Comparison of ENCODE assay signal across 14 cellular contexts in genomic region chr3:65914740-65915366, GRCh38.
DNase-seq lines count a peak whose midpoint lies in the region; ATAC-seq and TF ChIP-seq lines count a peak whose summit lies in the region.
"Had no signal": no experiment of that assay in that cellular context is flagged by ENCODE, and none has a peak within 500 bp of the region (broad histone marks: within the 10 kb centered on the region; RNA-seq: fewer than 3 reads in every experiment).

No MANE protein-coding gene starts in this region.

- TF ChIP-seq CTCF in endodermal cell (conservative IDR thresholded peaks at IDR 0.05) (peak; percentile 27), hepatocyte (IDR thresholded peaks at IDR 0.05; ENCODE audit: poor library complexity) (no peak)

- H4K20me1 ChIP-seq in hepatocyte (ENCODE audit: insufficient read depth, poor library complexity, severe bottlenecking), result no peaks in the 10 kb centered on the region

- no peak overlapping the region for H2AFZ ChIP-seq in hepatocyte
- H2AFZ ChIP-seq: parathyroid adenoma had no signal

- H3K9me2 ChIP-seq in hepatocyte (replicated peaks; ENCODE audit: insufficient read depth), result no peaks in the 10 kb centered on the region

- 96 to 100% methylated on average over 2 to 3 of the region's 3 CpGs for WGBS in endodermal cell (ENCODE audit: insufficient coverage in 1 of 2, insufficient read length in 1 of 2), 2 experiments
- WGBS in hepatocyte (ENCODE audit: low lambda C conversion rate, missing lambda C conversion rate), result 91% methylated on average over 3 of the region's 3 CpGs

- H3K79me2 ChIP-seq in hepatocyte, result peaks cover 90% of the 10 kb centered on the region

- peaks cover 24% of the 10 kb centered on the region for H3K9me3 Mint-ChIP-seq in endodermal cell
- H3K9me3 Mint-ChIP-seq: activated CD4-positive, alpha-beta T cell treated with anti-CD3 and anti-CD28 coated beads, Interleukin-2, amount 10 ng/mL, durations not matched to agents 7 days and 5 days had no signal

- peaks cover 16% of the 10 kb centered on the region for H3K4me1 Mint-ChIP-seq in endodermal cell
- H3K4me1 Mint-ChIP-seq: activated CD4-positive, alpha-beta T cell treated with anti-CD3 and anti-CD28 coated beads, Interleukin-2, amount 10 ng/mL, durations not matched to agents 7 days and 5 days had no signal

- DNase-seq in NCI-H748 (lab: John Stamatoyannopoulos, UW; ENCODE audit: unreplicated experiment) (peak; percentile 8), NCI-H748 treated with DMSO at 0.1 percent for 48 hours (lab: John Stamatoyannopoulos, UW) (no peak), NCI-H82 treated with DMSO at 0.1 percent for 48 hours (lab: John Stamatoyannopoulos, UW; ENCODE audit: unreplicated experiment) (peak; percentile 36), endodermal cell (no peak), hepatocyte (ENCODE audit: low spot score) (no peak)
- DNase-seq: activated CD4-positive, alpha-beta T cell treated with anti-CD3 and anti-CD28 coated beads, Interleukin-2, amount 10 ng/mL, durations not matched to agents 7 days and 5 days; NCI-H2029 treated with DMSO at 0.1 percent for 48 hours; Right ventricle myocardium superior had no signal

- peaks cover 13% of the 10 kb centered on the region for H3K9me3 ChIP-seq in endodermal cell (ENCODE audit: control insufficient read depth, low read length)
- H3K9me3 ChIP-seq in subcutaneous abdominal adipose tissue (ENCODE audit: control insufficient read depth in 5 of 5, low read length in 5 of 5), result peaks cover 0 to 6% (median 0%) of the 10 kb centered on the region in 5 donors
- no peaks in the 10 kb centered on the region for H3K9me3 ChIP-seq in hepatocyte (ENCODE audit: low read depth)

- H3K4me3 ChIP-seq in endodermal cell (ENCODE audit: low read length) (no peak overlapping the region), subcutaneous abdominal adipose tissue (ENCODE audit: low read depth in 1 of 5, low read length in 5 of 5) (no peak overlapping the region), hepatocyte (no peak overlapping the region)
- H3K4me3 ChIP-seq: tibial nerve had no signal

- H3K36me3 Mint-ChIP-seq in endodermal cell (ENCODE audit: low read depth), result peaks cover 11% of the 10 kb centered on the region
- H3K36me3 Mint-ChIP-seq: activated naive CD8-positive, alpha-beta T cell had no signal

- H3K36me3 ChIP-seq in endodermal cell (ENCODE audit: control insufficient read depth, insufficient read depth, low read length) (no peaks in the 10 kb centered on the region), subcutaneous abdominal adipose tissue (ENCODE audit: control insufficient read depth in 5 of 5, insufficient read depth in 5 of 5, low read length in 5 of 5) (no peaks in the 10 kb centered on the region), hepatocyte (replicated peaks; ENCODE audit: insufficient read depth, low read depth) (no peaks in the 10 kb centered on the region)
- H3K36me3 ChIP-seq: tibial nerve had no signal

- H3K4me2 ChIP-seq in hepatocyte, result no peak overlapping the region

- no peaks in the 10 kb centered on the region for H3K27me3 ChIP-seq in endodermal cell (ENCODE audit: control insufficient read depth, insufficient read depth, low read length, poor library complexity, severe bottlenecking)
- H3K27me3 ChIP-seq in subcutaneous abdominal adipose tissue (ENCODE audit: control insufficient read depth in 5 of 5, insufficient read depth in 4 of 5, low read length in 5 of 5), result no peaks in the 10 kb centered on the region
- H3K27me3 ChIP-seq in hepatocyte, result no peaks in the 10 kb centered on the region
- H3K27me3 ChIP-seq: tibial nerve had no signal

- H3K4me1 ChIP-seq in endodermal cell (ENCODE audit: control insufficient read depth, insufficient read depth, low read length), result no peaks in the 10 kb centered on the region
- peaks cover 1 to 38% (median 8%) of the 10 kb centered on the region in 5 donors for H3K4me1 ChIP-seq in subcutaneous abdominal adipose tissue (ENCODE audit: control insufficient read depth in 5 of 5, insufficient read depth in 5 of 5, low read length in 5 of 5)
- H3K4me1 ChIP-seq in hepatocyte (ENCODE audit: insufficient read depth), result no peaks in the 10 kb centered on the region
- H3K4me1 ChIP-seq: parathyroid adenoma, tibial nerve had no signal

- H3K27ac ChIP-seq in endodermal cell (ENCODE audit: low read depth, low read length) (no peak overlapping the region), subcutaneous abdominal adipose tissue (ENCODE audit: low read depth, low read length) (peak overlapping the region; percentile 2), hepatocyte (no peak overlapping the region)
- H3K27ac ChIP-seq: parathyroid adenoma, tibial nerve had no signal

- H3K9ac ChIP-seq in endodermal cell (ENCODE audit: extremely low read depth, low read length, poor library complexity, severe bottlenecking) (no peak overlapping the region), subcutaneous abdominal adipose tissue (ENCODE audit: low read length in 5 of 5) (no peak overlapping the region)
- H3K9ac ChIP-seq: parathyroid adenoma had no signal

- no peak overlapping the region for H3K27ac Mint-ChIP-seq in endodermal cell
- H3K27ac Mint-ChIP-seq: activated CD4-positive, alpha-beta T cell treated with anti-CD3 and anti-CD28 coated beads, Interleukin-2, amount 10 ng/mL, durations not matched to agents 7 days and 5 days; activated naive CD8-positive, alpha-beta T cell had no signal

- ATAC-seq in GM21737 (IDR thresholded peaks at IDR 0.05; ENCODE audit: unreplicated experiment) (no peak), HG02678 (IDR thresholded peaks at IDR 0.05; ENCODE audit: unreplicated experiment) (no peak)

- no peaks in the 10 kb centered on the region for H3K27me3 Mint-ChIP-seq in endodermal cell (ENCODE audit: insufficient read depth)
- H3K27me3 Mint-ChIP-seq: activated CD4-positive, alpha-beta T cell treated with anti-CD3 and anti-CD28 coated beads, Interleukin-2, amount 10 ng/mL, durations not matched to agents 7 days and 5 days had no signal

- no peak overlapping the region for H3K4me3 Mint-ChIP-seq in endodermal cell
- H3K4me3 Mint-ChIP-seq: activated CD4-positive, alpha-beta T cell treated with anti-CD3 and anti-CD28 coated beads, Interleukin-2, amount 10 ng/mL, durations not matched to agents 7 days and 5 days; activated naive CD8-positive, alpha-beta T cell had no signal

Comparison
In these comparisons a context has a peak if more than half of its experiments do, and no peak if none do; other contexts are left out.
1. DNase-seq: peak in NCI-H748 (single experiment) and NCI-H82 treated with DMSO at 0.1 percent for 48 hours (single experiment); none in NCI-H748 treated with DMSO at 0.1 percent for 48 hours (single experiment), endodermal cell (single experiment) and hepatocyte (single experiment).